ENCODE assay signal across 12 cellular contexts in the genomic region with DNA sequence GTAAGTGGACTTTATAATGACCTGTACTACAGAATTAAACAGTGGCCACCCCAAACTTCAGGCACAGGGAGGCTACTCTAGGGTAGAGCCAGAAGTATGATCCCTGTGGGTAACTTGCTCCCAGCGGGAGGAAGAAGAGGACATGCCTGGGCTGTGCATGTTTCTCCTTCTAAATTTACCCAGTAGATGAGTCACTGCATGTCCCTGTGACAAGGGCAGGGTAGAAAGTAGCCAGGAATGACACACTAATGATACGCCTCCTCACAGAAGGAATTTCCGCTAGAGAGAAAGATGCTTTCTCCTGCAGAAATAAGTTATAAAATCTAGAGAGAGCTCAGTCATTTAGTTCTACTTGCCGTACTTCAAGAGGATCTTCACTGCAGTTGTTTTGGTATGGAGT. TPM values are rescaled to one million over a fixed set of nuclear protein-coding genes. Genes with fewer than 3 reads are reported as not detected.
A peak's percentile ranks its signal among the peaks of the same experiment; 100 is the strongest.
DNase-seq lines count a peak whose midpoint lies in the region; ATAC-seq and TF ChIP-seq lines count a peak whose summit lies in the region.
"Had no signal": no experiment of that assay in that cellular context is flagged by ENCODE, and none has a peak within 500 bp of the region (broad histone marks: within the 10 kb centered on the region; RNA-seq: fewer than 3 reads in every experiment).

No MANE protein-coding gene starts in this region.

- peak overlapping the region; percentile 72 for H3K4me2 ChIP-seq in osteoblast (ENCODE audit: insufficient read depth, low read length)
- H3K4me2 ChIP-seq: KMS-11 had no signal

- no peak for TF ChIP-seq POLR2A in sigmoid colon (IDR thresholded peaks at IDR 0.05)

- DNase-seq in BJ (ENCODE audit: low read depth) (peak; percentile 33), RWPE2 (ENCODE audit: low spot score) (no peak), fibroblast of mammary gland (ENCODE audit: low read depth) (peak; percentile 72), osteoblast (ENCODE audit: insufficient read length, low spot score, missing footprints) (peak; percentile 88), NCI-H82 treated with DMSO at 0.1 percent for 48 hours (lab: John Stamatoyannopoulos, UW; ENCODE audit: unreplicated experiment) (no peak), sigmoid colon (no peak)
- DNase-seq in activated naive CD4-positive, alpha-beta T cell treated with anti-CD3 and anti-CD28 coated beads, Interleukin-2, amount 50 U/mL, for 72 hours (ENCODE audit: low spot score in 2 of 2) = no peak
- DNase-seq: NCI-H82 had no signal

- H3K27me3 ChIP-seq in BJ (ENCODE audit: control insufficient read depth, insufficient read depth, low read length) (no peaks in the 10 kb centered on the region), RWPE2 (ENCODE audit: insufficient read depth, poor library complexity, severe bottlenecking) (no peaks in the 10 kb centered on the region), osteoblast (ENCODE audit: insufficient read depth, low read length) (no peaks in the 10 kb centered on the region), sigmoid colon (no peaks in the 10 kb centered on the region)

- H3K36me3 ChIP-seq in BJ (ENCODE audit: control insufficient read depth, insufficient read depth, low read length) = no peaks in the 10 kb centered on the region; the same call in 1 of the 2 replicates
- no peaks in the 10 kb centered on the region for H3K36me3 ChIP-seq in RWPE2 (ENCODE audit: low read depth)
- H3K36me3 ChIP-seq in osteoblast (ENCODE audit: insufficient read depth, low read length) = no peaks in the 10 kb centered on the region
- H3K36me3 ChIP-seq in sigmoid colon = no peaks in the 10 kb centered on the region

- WGBS in sigmoid colon, 2 donors = 79 to 94% methylated on average over 4 of the region's 4 CpGs

- no peaks in the 10 kb centered on the region for H3K9me3 ChIP-seq in RWPE2 (ENCODE audit: severe bottlenecking)
- H3K9me3 ChIP-seq in osteoblast (ENCODE audit: low read depth, low read length) = peaks cover 4% of the 10 kb centered on the region
- no peaks in the 10 kb centered on the region for H3K9me3 ChIP-seq in sigmoid colon

- H3K27ac ChIP-seq in RWPE2 (ENCODE audit: poor library complexity, severe bottlenecking) (peak overlapping the region; percentile 48), osteoblast (ENCODE audit: low read depth, low read length) (peak overlapping the region; percentile 46), sigmoid colon (no peak overlapping the region)
- H3K27ac ChIP-seq: KMS-11 had no signal

- intact Hi-C loops in sigmoid colon (cut with DNase I) = no loop called here

- peaks cover 12 to 24% of the 10 kb centered on the region in 2 donors for H3K36me3 Mint-ChIP-seq in activated naive CD4-positive, alpha-beta T cell treated with anti-CD3 and anti-CD28 coated beads, Interleukin-2, amount 50 U/mL, for 72 hours

- TF ChIP-seq CTCF in BJ (IDR thresholded peaks at IDR 0.05; ENCODE audit: insufficient read depth, low read depth, low read length) (no peak), RWPE2 (IDR thresholded peaks at IDR 0.05; ENCODE audit: poor library complexity, severe bottlenecking) (no peak), fibroblast of mammary gland (conservative IDR thresholded peaks at IDR 0.05; ENCODE audit: control insufficient read depth, insufficient read depth, low read depth, low read length) (no peak), osteoblast (IDR thresholded peaks at IDR 0.05; ENCODE audit: extremely low read depth, low read depth, low read length) (no peak), sigmoid colon (IDR thresholded peaks at IDR 0.05) (no peak)

- H3K4me1 ChIP-seq in RWPE2 (ENCODE audit: insufficient read depth, poor library complexity, severe bottlenecking) = peaks cover 18% of the 10 kb centered on the region
- peaks cover 23% of the 10 kb centered on the region for H3K4me1 ChIP-seq in osteoblast (ENCODE audit: insufficient read depth, low read length)
- H3K4me1 ChIP-seq in sigmoid colon = peaks cover 0 to 5% (median 0%) of the 10 kb centered on the region in 4 donors

- POLR2A ChIA-PET in BJ (lab: Charles Lee) = no interaction called here

- peak overlapping the region; percentile 70 for H2AFZ ChIP-seq in osteoblast (ENCODE audit: low read length)

- no peak overlapping the region for H3K27ac Mint-ChIP-seq in activated naive CD4-positive, alpha-beta T cell treated with anti-CD3 and anti-CD28 coated beads, Interleukin-2, amount 50 U/mL, for 72 hours
- H3K27ac Mint-ChIP-seq: activated naive CD8-positive, alpha-beta T cell had no signal

- no peaks in the 10 kb centered on the region for H3K79me2 ChIP-seq in osteoblast (ENCODE audit: insufficient read depth, low read length)

- CTCF ChIA-PET in BJ (lab: Yijun Ruan, JAX) = interaction anchor here (1.0 kb wide), 1 partner anchor 83 kb away, joined by 3 read pairs; no protein-coding TSS in a partner anchor

- peak; percentile 96 for ATAC-seq in RWPE2 (ENCODE audit: low read depth)
- ATAC-seq in activated naive CD4-positive, alpha-beta T cell treated with anti-CD3 and anti-CD28 coated beads, Interleukin-2, amount 50 U/mL, for 72 hours = no peak
- ATAC-seq in HG02678 (IDR thresholded peaks at IDR 0.05; ENCODE audit: unreplicated experiment) = no peak

- no peak for TF ChIP-seq EP300 in sigmoid colon (IDR thresholded peaks at IDR 0.05)

- H3K9me3 Mint-ChIP-seq in activated naive CD4-positive, alpha-beta T cell treated with anti-CD3 and anti-CD28 coated beads, Interleukin-2, amount 50 U/mL, for 72 hours = peaks cover 0 to 7% of the 10 kb centered on the region in 2 donors
- H3K9me3 Mint-ChIP-seq: neural crest cell had no signal

- H3K4me3 ChIP-seq in BJ (ENCODE audit: low read depth, low read length) (no peak overlapping the region), RWPE2 (ENCODE audit: severe bottlenecking) (no peak overlapping the region), fibroblast of mammary gland (ENCODE audit: control insufficient read depth, low read depth, low read length) (no peak overlapping the region), osteoblast (ENCODE audit: insufficient read depth, low read length) (peak overlapping the region; percentile 36), sigmoid colon (no peak overlapping the region)

- no peaks in the 10 kb centered on the region for H4K20me1 ChIP-seq in osteoblast (ENCODE audit: insufficient read depth, low read length)

RNA-seq across cellular contexts. Expression of a gene that starts 7.5 kb away (rescaled TPM):
- polyA plus RNA-seq in BJ (2011; rRNA removed) (7.0 and 9.7 TPM in 2 replicates), sigmoid colon (10 to 100 TPM; 13.2 to 19.8 (median 17.6) TPM)
- 3.6 and 3.7 TPM in 2 replicates for polyA minus RNA-seq in BJ (2011; rRNA and poly(A)+ RNA removed)
- total RNA-seq in osteoblast (8.5 and 9.0 TPM in 2 replicates), sigmoid colon (10 to 100 TPM; 15.8 to 32.0 (median 26.7) TPM)
- total RNA-seq in activated naive CD4-positive, alpha-beta T cell treated with anti-CD3 and anti-CD28 coated beads, Interleukin-2, amount 50 U/mL, for 72 hours = 10 to 100 TPM in 1 of 2 donors, 1 to 10 TPM in 1; 6.3 to 10.8 TPM

Comparison
In these comparisons a context has a peak if more than half of its experiments do, and no peak if none do; other contexts are left out.
1. DNase-seq: peak in BJ (single experiment), fibroblast of mammary gland (single experiment) and osteoblast (single experiment); none in RWPE2 (single experiment), activated naive CD4-positive, alpha-beta T cell treated with anti-CD3 and anti-CD28 coated beads, Interleukin-2, amount 50 U/mL, for 72 hours (0 of 2), NCI-H82 treated with DMSO at 0.1 percent for 48 hours (single experiment) and sigmoid colon (single experiment).
2. H3K27ac ChIP-seq: peak in RWPE2 (single experiment) and osteoblast (single experiment); none in sigmoid colon (0 of 4).